1 cellular context compared by ENCODE assay signal in genomic region chr19:52034051-52034728, GRCh38.
TF ChIP-seq lines count a peak whose summit lies in the region.

No MANE protein-coding gene starts in this region.

TF ChIP-seq in IMR-90, 13 proteins besides CTCF, POLR2A, EP300 and RAD21:
- no peak for TF ChIP-seq NFE2L2 (IDR thresholded peaks at IDR 0.05; ENCODE audit: low read depth, low read length)
- TF ChIP-seq MAZ (IDR thresholded peaks at IDR 0.05; ENCODE audit: borderline replicate concordance, low read depth, low read length) = no peak
- no peak for TF ChIP-seq SMC3 (IDR thresholded peaks at IDR 0.05; ENCODE audit: low read depth, low read length)
- TF ChIP-seq CEBPB (IDR thresholded peaks at IDR 0.05; ENCODE audit: low read depth, low read length) = no peak
- no peak for TF ChIP-seq FOS (IDR thresholded peaks at IDR 0.05; ENCODE audit: low read depth, low read length)
- no peak for TF ChIP-seq USF2 (IDR thresholded peaks at IDR 0.05; ENCODE audit: low read depth, low read length)
- no peak for TF ChIP-seq CHD1 (IDR thresholded peaks at IDR 0.05; ENCODE audit: low read depth, low read length)
- TF ChIP-seq RCOR1 (IDR thresholded peaks at IDR 0.05; ENCODE audit: insufficient replicate concordance, low read length) = no peak
- no peak for TF ChIP-seq MXI1 (IDR thresholded peaks at IDR 0.05; ENCODE audit: borderline replicate concordance, low read depth, low read length)
- no peak for TF ChIP-seq BHLHE40 (IDR thresholded peaks at IDR 0.05; ENCODE audit: low read depth, low read length)
- TF ChIP-seq ELK1 (IDR thresholded peaks at IDR 0.05; ENCODE audit: borderline replicate concordance, low read depth, low read length) = no peak
- TF ChIP-seq RFX5 (IDR thresholded peaks at IDR 0.05; ENCODE audit: low read depth, low read length) = no peak
- TF ChIP-seq MAFK (IDR thresholded peaks at IDR 0.05; ENCODE audit: low read depth, low read length) = no peak
